In genomic region chr5:102765350-102765749, GRCh38 we compare ENCODE assay signal across 15 cellular contexts.
"Had no signal": no experiment of that assay in that cellular context is flagged by ENCODE, and none has a peak within 500 bp of the region (broad histone marks: within the 10 kb centered on the region; RNA-seq: fewer than 3 reads in every experiment).

No MANE protein-coding gene starts in this region.

- DNase-seq: activated CD4-positive, alpha-beta T cell treated with anti-CD3 and anti-CD28 coated beads for 1 hour; activated CD8-positive, alpha-beta memory T cell treated with anti-CD3 and anti-CD28 coated beads for 24 hours; mammary epithelial cell; naive thymus-derived CD8-positive, alpha-beta T cell; occipital lobe; right lobe of liver; SJCRH30; stimulated activated naive B cell treated with anti-CD40 and anti-IgM and Interleukin-4, amounts not matched to agents 10 μg/mL and 1 μg/mL and 100 μg/mL, for 72 hours; SW 1271; T-helper 9 cell had no signal

- ATAC-seq: left lobe of liver; right lobe of liver; stimulated activated naive B cell treated with anti-CD40 and anti-IgM and Interleukin-4, amounts not matched to agents 10 μg/mL and 1 μg/mL and 100 μg/mL, for 72 hours had no signal

- H3K9me3 Mint-ChIP-seq: naive thymus-derived CD8-positive, alpha-beta T cell; stimulated activated naive B cell treated with anti-CD40 and anti-IgM and Interleukin-4, amounts not matched to agents 10 μg/mL and 1 μg/mL and 100 μg/mL, for 72 hours; type B pancreatic cell had no signal

- H3K4me3 ChIP-seq: ascending aorta, esophagus muscularis mucosa, prostate gland, right lobe of liver, SJCRH30 had no signal

- H3K4me3 Mint-ChIP-seq: stimulated activated naive B cell treated with anti-CD40 and anti-IgM and Interleukin-4, amounts not matched to agents 10 μg/mL and 1 μg/mL and 100 μg/mL, for 72 hours; type B pancreatic cell had no signal

- H3K27ac ChIP-seq: esophagus muscularis mucosa, prostate gland, right lobe of liver, SJCRH30 had no signal

- H3K27me3 Mint-ChIP-seq: naive thymus-derived CD8-positive, alpha-beta T cell; stimulated activated naive B cell treated with anti-CD40 and anti-IgM and Interleukin-4, amounts not matched to agents 10 μg/mL and 1 μg/mL and 100 μg/mL, for 72 hours; type B pancreatic cell had no signal

- H3K4me1 ChIP-seq: right lobe of liver had no signal

- H3K36me3 Mint-ChIP-seq: naive thymus-derived CD8-positive, alpha-beta T cell had no signal

- H3K27me3 ChIP-seq: ascending aorta, esophagus muscularis mucosa, right lobe of liver, SJCRH30 had no signal

- H3K27ac Mint-ChIP-seq: stimulated activated naive B cell treated with anti-CD40 and anti-IgM and Interleukin-4, amounts not matched to agents 10 μg/mL and 1 μg/mL and 100 μg/mL, for 72 hours; type B pancreatic cell had no signal

- H3K36me3 ChIP-seq: ascending aorta, esophagus muscularis mucosa, prostate gland, right lobe of liver, SJCRH30 had no signal

- H3K9me3 ChIP-seq: ascending aorta, esophagus muscularis mucosa, prostate gland, right lobe of liver, SJCRH30 had no signal
